14 cellular contexts compared by ENCODE assay signal in genomic region chr12:68639396-68639767, GRCh38. TPM values are rescaled to one million over a fixed set of nuclear protein-coding genes. Genes with fewer than 3 reads are reported as not detected.
DNase-seq lines count a peak whose midpoint lies in the region; ATAC-seq and TF ChIP-seq lines count a peak whose summit lies in the region.
"Had no signal": no experiment of that assay in that cellular context is flagged by ENCODE, and none has a peak within 500 bp of the region (broad histone marks: within the 10 kb centered on the region; RNA-seq: fewer than 3 reads in every experiment).

No MANE protein-coding gene starts in this region.

- no peak overlapping the region for H2BK5ac ChIP-seq in mesendoderm (ENCODE audit: low read length)

- H3K9me2 ChIP-seq in OCI-LY1 (ENCODE audit: low read depth, low read length) = no peaks in the 10 kb centered on the region

- peaks cover 6% of the 10 kb centered on the region for H3K79me1 ChIP-seq in mesendoderm (ENCODE audit: low read length)

- H3K4me1 Mint-ChIP-seq in activated T-cell treated with anti-CD3 and anti-CD28 coated beads, Interleukin-2, amount 50 U/mL, for 72 hours (ENCODE audit: low read depth) = peaks cover 74% of the 10 kb centered on the region
- peaks cover 69% of the 10 kb centered on the region for H3K4me1 Mint-ChIP-seq in central memory CD8-positive, alpha-beta T cell
- H3K4me1 Mint-ChIP-seq in stimulated activated naive B cell treated with anti-CD40 and anti-IgM and Interleukin-4, amounts not matched to agents 10 μg/mL and 1 μg/mL and 100 μg/mL, for 72 hours = peaks cover 25 to 59% of the 10 kb centered on the region in 2 donors

- H3K36me3 ChIP-seq in OCI-LY1 (ENCODE audit: insufficient read depth, low read length) (peaks cover 26% of the 10 kb centered on the region), mesendoderm (ENCODE audit: control insufficient read depth, insufficient read depth, low read length) (no peaks in the 10 kb centered on the region)
- H3K36me3 ChIP-seq: prostate gland had no signal

- no peak for TF ChIP-seq CTCF in OCI-LY1 (IDR thresholded peaks at IDR 0.05; ENCODE audit: low read length)

- no peak overlapping the region for H4K5ac ChIP-seq in mesendoderm (ENCODE audit: low read length)

- H3K9me3 Mint-ChIP-seq in activated T-cell treated with anti-CD3 and anti-CD28 coated beads, Interleukin-2, amount 50 U/mL, for 72 hours = no peaks in the 10 kb centered on the region
- H3K9me3 Mint-ChIP-seq in central memory CD8-positive, alpha-beta T cell = no peaks in the 10 kb centered on the region
- no peaks in the 10 kb centered on the region for H3K9me3 Mint-ChIP-seq in stimulated activated naive B cell treated with anti-CD40 and anti-IgM and Interleukin-4, amounts not matched to agents 10 μg/mL and 1 μg/mL and 100 μg/mL, for 72 hours

- no peak overlapping the region for H3K4ac ChIP-seq in mesendoderm (ENCODE audit: low read depth, low read length)

- H3K27ac Mint-ChIP-seq in activated T-cell treated with anti-CD3 and anti-CD28 coated beads, Interleukin-2, amount 50 U/mL, for 72 hours = peak overlapping the region; percentile 84
- H3K27ac Mint-ChIP-seq in central memory CD8-positive, alpha-beta T cell (ENCODE audit: low read depth) = peak overlapping the region; percentile 87
- peak overlapping the region; percentile 80 for H3K27ac Mint-ChIP-seq in stimulated activated naive B cell treated with anti-CD40 and anti-IgM and Interleukin-4, amounts not matched to agents 10 μg/mL and 1 μg/mL and 100 μg/mL, for 72 hours

- no peaks in the 10 kb centered on the region for H3K27me3 ChIP-seq in OCI-LY1 (ENCODE audit: insufficient read depth, low read length)
- no peaks in the 10 kb centered on the region for H3K27me3 ChIP-seq in mesendoderm (ENCODE audit: insufficient read depth, low read length, poor library complexity)

- no peak overlapping the region for H2BK120ac ChIP-seq in mesendoderm (ENCODE audit: low read depth, low read length)

- no peak overlapping the region for H3K18ac ChIP-seq in mesendoderm (ENCODE audit: low read length)

- no peak overlapping the region for H3K23ac ChIP-seq in mesendoderm (ENCODE audit: low read length)

- H3K27me3 Mint-ChIP-seq in activated T-cell treated with anti-CD3 and anti-CD28 coated beads, Interleukin-2, amount 50 U/mL, for 72 hours (ENCODE audit: low read depth) = no peaks in the 10 kb centered on the region
- H3K27me3 Mint-ChIP-seq in central memory CD8-positive, alpha-beta T cell = no peaks in the 10 kb centered on the region
- no peaks in the 10 kb centered on the region for H3K27me3 Mint-ChIP-seq in stimulated activated naive B cell treated with anti-CD40 and anti-IgM and Interleukin-4, amounts not matched to agents 10 μg/mL and 1 μg/mL and 100 μg/mL, for 72 hours

- H2AK5ac ChIP-seq in mesendoderm (ENCODE audit: low read length) = no peak overlapping the region

- H4K20me1 ChIP-seq in OCI-LY1 (ENCODE audit: insufficient read depth, low read length) = no peaks in the 10 kb centered on the region

- no peak overlapping the region for H2BK15ac ChIP-seq in mesendoderm (replicated peaks; ENCODE audit: low read depth)

- H3K9me3 ChIP-seq in OCI-LY1 (ENCODE audit: low read length) = no peaks in the 10 kb centered on the region
- H3K9me3 ChIP-seq: prostate gland had no signal

- no peak overlapping the region for H3K4me3 ChIP-seq in OCI-LY1 (ENCODE audit: low read depth, low read length, poor library complexity, severe bottlenecking)
- no peak overlapping the region for H3K4me3 ChIP-seq in mesendoderm (ENCODE audit: low read length)
- H3K4me3 ChIP-seq: prostate gland had no signal

- peak in 1 of 2 donors; percentile 24 for ATAC-seq in activated T-cell treated with anti-CD3 and anti-CD28 coated beads, Interleukin-2, amount 50 U/mL, for 72 hours (replicated peaks in 1 of 2)
- no peak for ATAC-seq in central memory CD8-positive, alpha-beta T cell (replicated peaks; ENCODE audit: extremely low read depth, poor library complexity, severe bottlenecking)
- ATAC-seq in stimulated activated naive B cell treated with anti-CD40 and anti-IgM and Interleukin-4, amounts not matched to agents 10 μg/mL and 1 μg/mL and 100 μg/mL, for 72 hours (replicated peaks) = no peak

- H3K4me2 ChIP-seq in OCI-LY1 (ENCODE audit: low read length) (peak overlapping the region; percentile 35), mesendoderm (ENCODE audit: low read length) (no peak overlapping the region)

- H2AFZ ChIP-seq in OCI-LY1 (ENCODE audit: low read length) = no peak overlapping the region

- H3K4me1 ChIP-seq in OCI-LY1 (ENCODE audit: insufficient read depth, low read length, severe bottlenecking) = peaks cover 69% of the 10 kb centered on the region
- H3K4me1 ChIP-seq in mesendoderm (ENCODE audit: control insufficient read depth, low read depth, low read length) = no peaks in the 10 kb centered on the region
- H3K4me1 ChIP-seq: prostate gland had no signal

- H3K9ac ChIP-seq in OCI-LY1 (ENCODE audit: low read length) (no peak overlapping the region; the same call in 1 of the 2 replicates), mesendoderm (ENCODE audit: low read length) (no peak overlapping the region)

- no peak overlapping the region for H3K56ac ChIP-seq in mesendoderm (ENCODE audit: low read length)

- H3K36me3 Mint-ChIP-seq in activated T-cell treated with anti-CD3 and anti-CD28 coated beads, Interleukin-2, amount 50 U/mL, for 72 hours (ENCODE audit: insufficient read depth in 2 of 2) = peaks cover 2 to 10% of the 10 kb centered on the region in 2 donors
- H3K36me3 Mint-ChIP-seq in central memory CD8-positive, alpha-beta T cell (ENCODE audit: insufficient read depth) = peaks cover 25% of the 10 kb centered on the region
- peaks cover 0 to 5% of the 10 kb centered on the region in 2 donors for H3K36me3 Mint-ChIP-seq in stimulated activated naive B cell treated with anti-CD40 and anti-IgM and Interleukin-4, amounts not matched to agents 10 μg/mL and 1 μg/mL and 100 μg/mL, for 72 hours

- H4K8ac ChIP-seq in mesendoderm (ENCODE audit: low read depth, low read length) = no peak overlapping the region

- 0 out of 2 replicates have a peak, but pooled peaks cover 6% of the 10 kb centered on the region for H3F3A ChIP-seq in OCI-LY1 (ENCODE audit: insufficient read depth, low read length)

- WGBS in mesendoderm (ENCODE audit: extremely low coverage, insufficient coverage, low lambda C conversion rate) = no CpG with 5 or more reads among the region's 1 CpG

- H3K4me3 Mint-ChIP-seq in activated T-cell treated with anti-CD3 and anti-CD28 coated beads, Interleukin-2, amount 50 U/mL, for 72 hours = peak overlapping the region in 1 of 2 donors; percentile 40
- peak overlapping the region; percentile 56 for H3K4me3 Mint-ChIP-seq in central memory CD8-positive, alpha-beta T cell
- no peak overlapping the region for H3K4me3 Mint-ChIP-seq in stimulated activated naive B cell treated with anti-CD40 and anti-IgM and Interleukin-4, amounts not matched to agents 10 μg/mL and 1 μg/mL and 100 μg/mL, for 72 hours

- H3K79me2 ChIP-seq in OCI-LY1 (ENCODE audit: insufficient read depth, low read length) (peaks cover 94% of the 10 kb centered on the region), mesendoderm (ENCODE audit: control insufficient read depth, insufficient read depth, low read length) (peaks cover 24% of the 10 kb centered on the region)

- H3K27ac ChIP-seq in OCI-LY1 (ENCODE audit: low read depth, low read length, poor library complexity, severe bottlenecking) = peak overlapping the region; percentile 85
- no peak overlapping the region for H3K27ac ChIP-seq in mesendoderm (ENCODE audit: low read depth, low read length)
- H3K27ac ChIP-seq: prostate gland had no signal

- no peak for DNase-seq in activated T-cell treated with anti-CD3 and anti-CD28 coated beads, Interleukin-2, amount 50 U/mL, for 72 hours
- DNase-seq in activated T-cell treated with anti-CD3 and anti-CD28 coated beads, Interleukin-2, amount 50 U/mL, for 1 hour = no peak
- DNase-seq in central memory CD8-positive, alpha-beta T cell (ENCODE audit: low spot score in 2 of 2) = no peak
- no peak for DNase-seq in stimulated activated naive B cell treated with anti-CD40 and anti-IgM and Interleukin-4, amounts not matched to agents 10 μg/mL and 1 μg/mL and 100 μg/mL, for 72 hours
- DNase-seq in hypothalamus (lab: John Stamatoyannopoulos, UW) (no peak), mesendoderm (no peak), NCI-H2227 (lab: John Stamatoyannopoulos, UW; ENCODE audit: unreplicated experiment) (no peak)
- DNase-seq: activated CD4-positive, alpha-beta T cell treated with anti-CD3 and anti-CD28 coated beads for 4 hours; activated effector memory CD4-positive, alpha-beta T cell treated with Interleukin-2 at 50 U/mL for 16 hours; kidney glomerular epithelial cell; NCI-H2029 treated with DMSO at 0.1 percent for 48 hours; NCI-H774 had no signal

RNA-seq across cellular contexts. Expression of gene RAP1B, which starts 28.7 kb away (rescaled TPM):
- total RNA-seq in activated T-cell treated with anti-CD3 and anti-CD28 coated beads, Interleukin-2, amount 50 U/mL, for 72 hours = 100 to 1,000 TPM; 162 to 209 TPM
- 121 TPM for polyA plus RNA-seq in mesendoderm (2013, experiment 1 of 2)
- polyA plus RNA-seq in mesendoderm (2013, experiment 2 of 2) = 122 TPM

RNA-seq across cellular contexts. Expression of gene NUP107, which starts 47.4 kb away (rescaled TPM):
- 100 to 1,000 TPM; 100 to 108 TPM for total RNA-seq in activated T-cell treated with anti-CD3 and anti-CD28 coated beads, Interleukin-2, amount 50 U/mL, for 72 hours
- polyA plus RNA-seq in mesendoderm (2013, experiment 1 of 2) = 117 TPM
- polyA plus RNA-seq in mesendoderm (2013, experiment 2 of 2) = 113 TPM
